ENCODE assay signal across 9 cellular contexts in the genomic region with DNA sequence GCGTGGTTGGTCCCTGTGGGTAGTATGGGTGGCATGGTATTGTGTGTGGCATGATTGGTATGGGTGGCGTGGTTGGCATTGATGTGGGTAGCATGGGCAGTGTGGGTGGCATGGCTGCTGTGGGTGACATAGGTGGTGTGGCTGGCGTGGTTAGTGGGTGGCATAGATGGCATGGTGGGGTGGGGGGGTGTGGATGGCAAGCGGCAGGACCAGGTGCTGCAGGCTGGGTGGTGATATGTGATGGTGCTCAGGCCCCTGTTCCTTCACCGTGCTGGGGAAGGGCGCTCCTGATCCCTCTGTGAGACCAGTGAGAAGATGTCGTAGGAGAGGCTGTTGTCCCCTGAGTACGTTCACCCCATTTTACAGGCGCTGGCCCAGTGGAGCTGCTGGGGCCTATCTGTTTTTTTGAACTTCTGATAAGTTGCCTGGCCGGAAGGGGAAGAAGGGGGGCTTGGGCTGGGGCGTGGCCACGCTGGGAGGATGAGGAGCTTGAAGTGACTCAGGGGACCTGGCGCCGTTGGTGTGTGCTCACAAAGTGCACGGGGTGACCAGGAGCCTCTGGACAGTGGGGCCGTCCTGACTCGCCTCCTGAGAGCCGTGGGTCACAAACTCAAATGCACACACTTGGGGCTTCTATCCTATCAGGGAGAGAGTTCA. TPM values are rescaled to one million over a fixed set of nuclear protein-coding genes. Genes with fewer than 3 reads are reported as not detected.
A peak's percentile ranks its signal among the peaks of the same experiment; 100 is the strongest.
DNase-seq lines count a peak whose midpoint lies in the region; ATAC-seq and TF ChIP-seq lines count a peak whose summit lies in the region.
"Had no signal": no experiment of that assay in that cellular context is flagged by ENCODE, and none has a peak within 500 bp of the region (broad histone marks: within the 10 kb centered on the region; RNA-seq: fewer than 3 reads in every experiment).

No MANE protein-coding gene starts in this region.

- no peak overlapping the region for H3K23ac ChIP-seq in IMR-90 (ENCODE audit: low read depth, low read length)

- no peaks in the 10 kb centered on the region for H3K36me3 ChIP-seq in CD8-positive, alpha-beta T cell (ENCODE audit: insufficient read depth, low read length)
- peaks cover 2% of the 10 kb centered on the region; the same call in 1 of the 2 replicates for H3K36me3 ChIP-seq in IMR-90 (ENCODE audit: control insufficient read depth, insufficient read depth, low read length)
- H3K36me3 ChIP-seq in tibial nerve = peaks cover 0 to 7% (median 0%) of the 10 kb centered on the region in 3 donors

- H4K8ac ChIP-seq in IMR-90 (ENCODE audit: low read depth in 2 of 2, low read length in 2 of 2) = no peak overlapping the region

- no peak overlapping the region for H3K56ac ChIP-seq in IMR-90 (ENCODE audit: extremely low read depth, insufficient read depth, low read length)

- H2AFZ ChIP-seq in IMR-90 (replicated peaks; ENCODE audit: low read length, poor library complexity) = no peak overlapping the region

- H2BK5ac ChIP-seq in IMR-90 (ENCODE audit: low read depth, low read length, poor library complexity, severe bottlenecking) = no peak overlapping the region

- in situ Hi-C loops in IMR-90 (cut with MboI; ENCODE audit: low sequenced_read_pairs) = no loop called here

- H2AK5ac ChIP-seq in IMR-90 (ENCODE audit: low read depth, low read length) = peak overlapping the region; percentile 50; the same call in 1 of the 2 replicates

- H3K9ac ChIP-seq in IMR-90 (ENCODE audit: low read depth, low read length) = no peak overlapping the region

- no peak overlapping the region for H3K4me3 Mint-ChIP-seq in CD8-positive, alpha-beta T cell
- no peak overlapping the region for H3K4me3 Mint-ChIP-seq in memory B cell

- no peak overlapping the region for H2AK9ac ChIP-seq in IMR-90 (replicated peaks; ENCODE audit: low read depth, low read length, poor library complexity)

- no peaks in the 10 kb centered on the region for H3K9me3 ChIP-seq in CD8-positive, alpha-beta T cell (ENCODE audit: low read length)
- no peaks in the 10 kb centered on the region for H3K9me3 ChIP-seq in IMR-90 (ENCODE audit: control insufficient read depth, insufficient read depth, low read length)
- H3K9me3 ChIP-seq in tibial nerve = no peaks in the 10 kb centered on the region

- H3K27me3 ChIP-seq in CD8-positive, alpha-beta T cell (ENCODE audit: insufficient read depth, low read length) = no peaks in the 10 kb centered on the region
- H3K27me3 ChIP-seq in IMR-90 (ENCODE audit: control insufficient read depth, insufficient read depth, low read length) (no peaks in the 10 kb centered on the region), tibial nerve (no peaks in the 10 kb centered on the region)

- H3K4ac ChIP-seq in IMR-90 (ENCODE audit: low read depth, low read length) = no peak overlapping the region

- POLR2A ChIA-PET in CD8-positive, alpha-beta T cell (lab: Charles Lee) = interaction anchor here (1.0 kb wide), 1 partner anchor 15 kb away, joined by 3 read pairs; no protein-coding TSS in a partner anchor
- POLR2A ChIA-PET in IMR-90 (lab: Charles Lee; ENCODE audit: unreplicated experiment) = no interaction called here

- DNase-seq in CD8-positive, alpha-beta T cell = peak in 6 of 7 experiments; percentile 51 to 80 (median 66)
- no peak for DNase-seq in IMR-90
- peak; percentile 70 for DNase-seq in activated effector memory CD4-positive, alpha-beta T cell treated with anti-CD3 and anti-CD28 coated beads, Interleukin-2, amount 50 U/mL, for 16 hours
- peak; percentile 73 to 75 for DNase-seq in memory B cell (ENCODE audit: low spot score in 2 of 2)
- no peak for DNase-seq in NCI-H146 (lab: John Stamatoyannopoulos, UW)
- DNase-seq in tibial nerve (ENCODE audit: low spot score in 2 of 2) = no peak
- no peak for DNase-seq in AG08396 (ENCODE audit: low spot score)
- DNase-seq in NCI-H1048 (lab: John Stamatoyannopoulos, UW) = no peak
- DNase-seq: NCI-H774 had no signal

- H3K9me3 Mint-ChIP-seq in CD8-positive, alpha-beta T cell = no peaks in the 10 kb centered on the region
- H3K9me3 Mint-ChIP-seq in memory B cell = no peaks in the 10 kb centered on the region

- dilution Hi-C loops in IMR-90 (cut with HindIII; ENCODE audit: low sequenced_read_pairs, unreplicated experiment) = no loop called here

- no peak overlapping the region; the same call in 1 of the 2 replicates for H3K14ac ChIP-seq in IMR-90 (replicated peaks; ENCODE audit: low read depth, low read length)

- no peak for TF ChIP-seq EP300 in tibial nerve (IDR thresholded peaks at IDR 0.05)

- H3K9me1 ChIP-seq in IMR-90 (ENCODE audit: insufficient read depth, low read length) = peaks cover 11% of the 10 kb centered on the region

- no TSS peak for BruUV-seq in IMR-90 (replicated peaks; lab: Mats Ljungman, UMichigan)

- no peak overlapping the region for H2BK120ac ChIP-seq in IMR-90 (ENCODE audit: low read depth, low read length)

- peak; percentile 63 for ATAC-seq in CD8-positive, alpha-beta T cell
- ATAC-seq in IMR-90 (ENCODE audit: low read depth) = no peak
- peak; percentile 54 for ATAC-seq in memory B cell (ENCODE audit: low read depth)

- H3K4me1 ChIP-seq in CD8-positive, alpha-beta T cell (ENCODE audit: insufficient read depth, low read length) = peaks cover 50% of the 10 kb centered on the region
- no peaks in the 10 kb centered on the region for H3K4me1 ChIP-seq in IMR-90 (ENCODE audit: control insufficient read depth, insufficient read depth, low read length)
- peaks cover 0 to 57% (median 10%) of the 10 kb centered on the region in 4 donors for H3K4me1 ChIP-seq in tibial nerve

- CTCF ChIA-PET in CD8-positive, alpha-beta T cell (lab: Charles Lee) = no interaction called here
- CTCF ChIA-PET in IMR-90 (lab: Yijun Ruan, JAX) = no interaction called here

- no peak overlapping the region for H3K4me2 ChIP-seq in IMR-90 (ENCODE audit: low read depth, low read length)

- peaks cover 3% of the 10 kb centered on the region for H3K36me3 Mint-ChIP-seq in CD8-positive, alpha-beta T cell
- H3K36me3 Mint-ChIP-seq in memory B cell = peaks cover 3% of the 10 kb centered on the region

- H2BK15ac ChIP-seq in IMR-90 (ENCODE audit: low read depth, low read length) = no peak overlapping the region

- TF ChIP-seq RAD21 in IMR-90 (IDR thresholded peaks at IDR 0.05; ENCODE audit: low read length) = no peak

- no peaks in the 10 kb centered on the region for H3K27me3 Mint-ChIP-seq in CD8-positive, alpha-beta T cell (ENCODE audit: low read depth)
- no peaks in the 10 kb centered on the region for H3K27me3 Mint-ChIP-seq in memory B cell

- H3K18ac ChIP-seq in IMR-90 (ENCODE audit: low read depth, low read length) = no peak overlapping the region

- H4K5ac ChIP-seq in IMR-90 (ENCODE audit: low read depth, low read length) = no peak overlapping the region

- 81% methylated on average over 9 of the region's 18 CpGs; no CpG with 5 or more reads in 1 of the 2 experiments for WGBS in IMR-90 (ENCODE audit: extremely low coverage in 2 of 2, insufficient read length in 1 of 2), 2 experiments
- 77 to 85% methylated on average over 18 of the region's 18 CpGs for WGBS in tibial nerve, 2 donors

- peak overlapping the region; percentile 6 for H3K27ac ChIP-seq in CD8-positive, alpha-beta T cell (ENCODE audit: low read depth, low read length)
- H3K27ac ChIP-seq in IMR-90 (ENCODE audit: insufficient read depth, low read length) = no peak overlapping the region
- no peak overlapping the region for H3K27ac ChIP-seq in tibial nerve

- TF ChIP-seq POLR2A in IMR-90 (IDR thresholded peaks at IDR 0.05; ENCODE audit: low read depth, low read length) (no peak), tibial nerve (IDR thresholded peaks at IDR 0.05) (no peak)

- H3K4me3 ChIP-seq in CD8-positive, alpha-beta T cell (ENCODE audit: low read depth, low read length) = no peak overlapping the region
- no peak overlapping the region for H3K4me3 ChIP-seq in IMR-90 (ENCODE audit: insufficient read depth, low read depth, low read length)
- no peak overlapping the region for H3K4me3 ChIP-seq in tibial nerve

- peaks cover 46% of the 10 kb centered on the region for H3K4me1 Mint-ChIP-seq in CD8-positive, alpha-beta T cell (ENCODE audit: low read depth)
- peaks cover 37% of the 10 kb centered on the region for H3K4me1 Mint-ChIP-seq in memory B cell

- peaks cover 19 to 73% of the 10 kb centered on the region in 2 experiments for H3K79me1 ChIP-seq in IMR-90 (ENCODE audit: low read depth in 1 of 2, low read length in 2 of 2)

- H4K20me1 ChIP-seq in IMR-90 (ENCODE audit: insufficient read depth, low read length) = peaks cover 82% of the 10 kb centered on the region

- TF ChIP-seq CTCF in CD8-positive, alpha-beta T cell (IDR thresholded peaks at IDR 0.05) = no peak
- TF ChIP-seq CTCF in IMR-90 (conservative IDR thresholded peaks at IDR 0.05; ENCODE audit: low read depth, low read length) (no peak), tibial nerve (IDR thresholded peaks at IDR 0.05) (no peak)

- no peak overlapping the region for H4K91ac ChIP-seq in IMR-90 (ENCODE audit: insufficient read depth, low read depth, low read length)

- H2BK20ac ChIP-seq in IMR-90 (ENCODE audit: low read depth, low read length) = no peak overlapping the region

- intact Hi-C loops in CD8-positive, alpha-beta T cell (cut with DNase I, micrococcal nuclease) = loop anchor here (2.0 kb wide), 2 partner anchors 16 to 18 kb away; a partner anchor contains a TSS
- intact Hi-C loops in IMR-90 (cut with micrococcal nuclease) = no loop called here

- H3K27ac Mint-ChIP-seq in CD8-positive, alpha-beta T cell = no peak overlapping the region
- no peak overlapping the region for H3K27ac Mint-ChIP-seq in memory B cell

TF ChIP-seq in IMR-90, 13 proteins besides CTCF, POLR2A, EP300 and RAD21:
- TF ChIP-seq BHLHE40 (IDR thresholded peaks at IDR 0.05; ENCODE audit: low read depth, low read length) (no peak), NFE2L2 (IDR thresholded peaks at IDR 0.05; ENCODE audit: low read depth, low read length) (no peak), CEBPB (IDR thresholded peaks at IDR 0.05; ENCODE audit: low read depth, low read length) (no peak), CHD1 (IDR thresholded peaks at IDR 0.05; ENCODE audit: low read depth, low read length) (no peak), MAZ (IDR thresholded peaks at IDR 0.05; ENCODE audit: borderline replicate concordance, low read depth, low read length) (no peak)

RNA-seq across cellular contexts. Expression of a gene that starts 17.5 kb away (rescaled TPM):
- total RNA-seq in CD8-positive, alpha-beta T cell = 10 to 100 TPM; 16.9 to 19.4 TPM
- 31.7 and 36.7 TPM in 2 replicates for total RNA-seq in IMR-90 (2012; rRNA removed)
- 20.6 and 21.4 TPM in 2 replicates for polyA plus RNA-seq in IMR-90 (2012; rRNA removed)
- polyA plus RNA-seq in IMR-90 (2012; cell fraction: cytosol; rRNA removed) = 15.9 and 20.4 TPM in 2 replicates
- polyA plus RNA-seq in IMR-90 (2012; cell fraction: nucleus; rRNA removed; ENCODE audit: low replicate concordance) = 12.2 and 16.8 TPM in 2 replicates
- total RNA-seq in tibial nerve = 100 to 1,000 TPM in 1 of 4 donors, 10 to 100 TPM in 3; 73.8 to 101 (median 86.2) TPM

Comparison
In these comparisons a context has a peak if more than half of its experiments do, and no peak if none do; other contexts are left out.
1. DNase-seq: peak in CD8-positive, alpha-beta T cell (6 of 7), activated effector memory CD4-positive, alpha-beta T cell treated with anti-CD3 and anti-CD28 coated beads, Interleukin-2, amount 50 U/mL, for 16 hours (single experiment) and memory B cell (2 of 2); none in IMR-90 (single experiment), NCI-H146 (single experiment), tibial nerve (0 of 2), AG08396 (single experiment) and NCI-H1048 (single experiment).